ENCODE assay signal across 1 cellular context in genomic region chr13:21637296-21637695, GRCh38.
A peak's percentile ranks its signal among the peaks of the same experiment; 100 is the strongest.
TF ChIP-seq lines count a peak whose summit lies in the region.

No MANE protein-coding gene starts in this region.

TF ChIP-seq in K562, 482 proteins besides CTCF, POLR2A, EP300 and RAD21 (continued from another document):
- TF ChIP-seq UBTF (IDR thresholded peaks at IDR 0.05; ENCODE audit: borderline replicate concordance in 1 of 2, low read depth in 2 of 2, low read length in 2 of 2) (peak; percentile 34 to 89; a peak in 3 of 4 replicates), CTBP1 (IDR thresholded peaks at IDR 0.05; ENCODE audit: borderline replicate concordance) (peak; percentile 65; the same call in 1 of the 2 replicates), ZNF77 (CRISPR knock-in tag; IDR thresholded peaks at IDR 0.05) (no peak), ZNF830 (CRISPR knock-in tag; IDR thresholded peaks at IDR 0.05) (no peak), HMG20A (CRISPR knock-in tag; conservative IDR thresholded peaks at IDR 0.05) (no peak), FOS (IDR thresholded peaks at IDR 0.05; ENCODE audit: extremely low read depth, insufficient read length) (peak; percentile 33), ZBTB1 (CRISPR knock-in tag; IDR thresholded peaks at IDR 0.05; ENCODE audit: borderline replicate concordance, low read depth) (no peak), GTF3C2 (IDR thresholded peaks at IDR 0.05; ENCODE audit: borderline replicate concordance, extremely low read depth, insufficient read length) (no peak), SPI1 (IDR thresholded peaks at IDR 0.05; ENCODE audit: borderline replicate concordance, low read depth, low read length) (peak; percentile 77), CBX3 (IDR thresholded peaks at IDR 0.05; ENCODE audit: borderline replicate concordance in 1 of 2, low read length in 2 of 2) (no peak), ARID1B (IDR thresholded peaks at IDR 0.05) (peak; percentile 50; the same call in 1 of the 2 replicates), RBM34 (IDR thresholded peaks at IDR 0.05; ENCODE audit: borderline replicate concordance, insufficient read depth, low read length) (no peak), FIP1L1 (IDR thresholded peaks at IDR 0.05; ENCODE audit: low read depth, low read length, poor library complexity, severe bottlenecking) (no peak)
